ENCODE assay signal across 12 cellular contexts in genomic region chr10:70551971-70552422, GRCh38. TPM values are rescaled to one million over a fixed set of nuclear protein-coding genes. Genes with fewer than 3 reads are reported as not detected.
A peak's percentile ranks its signal among the peaks of the same experiment; 100 is the strongest.
DNase-seq lines count a peak whose midpoint lies in the region; ATAC-seq and TF ChIP-seq lines count a peak whose summit lies in the region.
"Had no signal": no experiment of that assay in that cellular context is flagged by ENCODE, and none has a peak within 500 bp of the region (broad histone marks: within the 10 kb centered on the region; RNA-seq: fewer than 3 reads in every experiment).

No MANE protein-coding gene starts in this region.

- H3K27ac ChIP-seq in sigmoid colon, result peak overlapping the region in 3 of 4 donors; percentile 3 to 36 (median 16)

- peak; percentile 92 for DNase-seq in GM04503 (ENCODE audit: low read depth)
- peak; percentile 94 to 96 for DNase-seq in cardiac fibroblast (ENCODE audit: low read depth in 2 of 2)
- DNase-seq in iris pigment epithelial cell (ENCODE audit: low read depth), result peak; percentile 91
- peak; percentile 80 for DNase-seq in sigmoid colon
- DNase-seq in DMS 273 (lab: John Stamatoyannopoulos, UW; ENCODE audit: unreplicated experiment), result no peak
- DNase-seq in ureter (ENCODE audit: low spot score), result no peak
- no peak for DNase-seq in DMS79 treated with DMSO at 0.1 percent for 48 hours (lab: John Stamatoyannopoulos, UW)
- DNase-seq: activated CD8-positive, alpha-beta T cell treated with anti-CD3 and anti-CD28 coated beads, Interleukin-2, amount 10 ng/mL, durations not matched to agents 7 days and 5 days; erythroblast; NCI-H1417 treated with DMSO at 0.1 percent for 48 hours; stimulated activated naive B cell treated with anti-CD40 and anti-IgM and Interleukin-4, amounts not matched to agents 10 μg/mL and 1 μg/mL and 100 μg/mL, for 72 hours had no signal

- intact Hi-C loops in sigmoid colon (cut with DNase I), result loop anchor here (2.0 to 5.0 kb wide), 3 partner anchors 140 to 330 kb away; no protein-coding TSS in a partner anchor

- no peak for TF ChIP-seq POLR2A in sigmoid colon (IDR thresholded peaks at IDR 0.05)

- no peaks in the 10 kb centered on the region for H3K27me3 ChIP-seq in sigmoid colon

- no peaks in the 10 kb centered on the region for H3K9me3 ChIP-seq in sigmoid colon

- WGBS in sigmoid colon, 2 donors, result 77 to 81% methylated on average over 19 of the region's 19 CpGs

- peaks cover 0 to 13% (median 5%) of the 10 kb centered on the region in 4 donors for H3K4me1 ChIP-seq in sigmoid colon

- ATAC-seq in GM21576 (IDR thresholded peaks at IDR 0.05; ENCODE audit: unreplicated experiment), result no peak
- ATAC-seq: activated CD8-positive, alpha-beta T cell treated with anti-CD3 and anti-CD28 coated beads, Interleukin-2, amount 10 ng/mL, durations not matched to agents 7 days and 5 days; stimulated activated naive B cell treated with anti-CD40 and anti-IgM and Interleukin-4, amounts not matched to agents 10 μg/mL and 1 μg/mL and 100 μg/mL, for 72 hours had no signal

- no peak overlapping the region for H3K4me3 ChIP-seq in cardiac fibroblast (replicated peaks in 1 of 2; ENCODE audit: low read depth in 2 of 2, low read length in 2 of 2)
- no peak overlapping the region for H3K4me3 ChIP-seq in sigmoid colon

- H3K36me3 ChIP-seq in sigmoid colon, result peaks cover 0 to 63% (median 0%) of the 10 kb centered on the region in 4 donors

- TF ChIP-seq CTCF in cardiac fibroblast (IDR thresholded peaks at IDR 0.05; ENCODE audit: low read depth, low read length) (no peak), sigmoid colon (IDR thresholded peaks at IDR 0.05) (no peak)

- no peak for TF ChIP-seq EP300 in sigmoid colon (IDR thresholded peaks at IDR 0.05)

RNA-seq across cellular contexts. Expression of gene PRF1, which starts 50.5 kb away (rescaled TPM):
- 1 to 10 TPM in 2 of 4 donors, under 1 TPM in 2; 0.16 to 2.8 (median 1.0) TPM for total RNA-seq in sigmoid colon
- polyA plus RNA-seq in sigmoid colon, result 1 to 10 TPM in 2 of 3 donors, not detected in 1; 1.6 to 5.0 TPM
- total RNA-seq in ureter, result 4.1 TPM

Comparison
In these comparisons a context has a peak if more than half of its experiments do, and no peak if none do; other contexts are left out.
1. DNase-seq: peak in GM04503 (single experiment), cardiac fibroblast (2 of 2), iris pigment epithelial cell (single experiment) and sigmoid colon (single experiment); none in DMS 273 (single experiment), ureter (single experiment) and DMS79 treated with DMSO at 0.1 percent for 48 hours (single experiment).